Comparison of ENCODE assay signal across 27 cellular contexts in the genomic region with DNA sequence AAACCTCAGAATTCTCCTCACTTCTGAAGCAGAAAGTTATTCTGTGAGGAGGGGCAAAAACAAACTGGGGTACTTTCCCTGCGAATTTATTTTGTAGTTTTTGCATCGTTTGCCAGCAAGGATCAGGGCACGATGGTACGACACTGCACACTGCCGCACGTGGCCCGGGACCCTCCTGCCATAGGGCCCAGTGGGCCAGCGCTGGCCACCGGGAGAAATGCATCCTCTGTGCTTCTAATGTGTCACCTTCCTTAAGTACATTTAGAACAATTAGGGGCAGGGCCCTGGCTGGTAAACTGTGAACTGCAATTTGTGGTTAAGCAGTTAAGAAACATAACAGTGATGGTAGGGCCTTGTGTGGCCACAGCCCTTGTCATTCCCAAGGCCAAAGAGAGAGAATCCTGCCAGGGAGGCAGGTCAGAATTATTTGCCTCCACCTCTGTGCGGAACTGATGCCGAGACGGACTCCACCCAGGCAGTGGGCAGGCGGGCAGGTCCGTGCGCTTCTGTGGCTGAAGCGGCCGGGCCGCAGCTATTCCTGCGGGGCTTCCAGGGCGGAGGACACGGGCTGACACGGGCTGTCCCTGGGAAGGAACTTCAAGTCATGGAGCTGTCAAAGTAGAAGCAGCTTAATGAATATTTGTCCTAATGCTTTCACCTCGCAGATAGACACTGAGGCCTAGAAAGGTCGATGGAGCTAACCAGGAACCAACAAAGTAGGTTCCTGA. TPM values are rescaled to one million over a fixed set of nuclear protein-coding genes. Genes with fewer than 3 reads are reported as not detected.
A peak's percentile ranks its signal among the peaks of the same experiment; 100 is the strongest.
DNase-seq lines count a peak whose midpoint lies in the region; ATAC-seq and TF ChIP-seq lines count a peak whose summit lies in the region.
"Had no signal": no experiment of that assay in that cellular context is flagged by ENCODE, and none has a peak within 500 bp of the region (broad histone marks: within the 10 kb centered on the region; RNA-seq: fewer than 3 reads in every experiment).

No MANE protein-coding gene starts in this region.

- H2AFZ ChIP-seq in H9 (ENCODE audit: low read length) (no peak overlapping the region), OCI-LY1 (ENCODE audit: low read length) (no peak overlapping the region)
- H2AFZ ChIP-seq: neural progenitor cell had no signal

- H3K36me3 Mint-ChIP-seq in H9 (ENCODE audit: insufficient read depth in 1 of 3, low read depth in 3 of 3) (no peaks in the 10 kb centered on the region), endodermal cell (ENCODE audit: low read depth) (no peaks in the 10 kb centered on the region)
- peaks cover 44 to 67% of the 10 kb centered on the region in 2 donors for H3K36me3 Mint-ChIP-seq in stimulated activated naive B cell treated with anti-CD40 and anti-IgM and Interleukin-4, amounts not matched to agents 10 μg/mL and 1 μg/mL and 100 μg/mL, for 72 hours

- no peak overlapping the region for H4K5ac ChIP-seq in H9 (ENCODE audit: insufficient read length, low read depth, low read length)

- peaks cover 13 to 28% of the 10 kb centered on the region in 2 experiments for H3K4me1 Mint-ChIP-seq in H9
- H3K4me1 Mint-ChIP-seq in endodermal cell = peaks cover 7% of the 10 kb centered on the region
- H3K4me1 Mint-ChIP-seq in stimulated activated naive B cell treated with anti-CD40 and anti-IgM and Interleukin-4, amounts not matched to agents 10 μg/mL and 1 μg/mL and 100 μg/mL, for 72 hours = peaks cover 47 to 66% of the 10 kb centered on the region in 2 donors

- no peaks in the 10 kb centered on the region for H3K9me3 ChIP-seq in H9 (ENCODE audit: control insufficient read depth, low read depth, low read length)
- H3K9me3 ChIP-seq in OCI-LY1 (ENCODE audit: low read length) = no peaks in the 10 kb centered on the region
- no peaks in the 10 kb centered on the region for H3K9me3 ChIP-seq in endodermal cell (ENCODE audit: control insufficient read depth, low read length)
- H3K9me3 ChIP-seq: BE2C, SJSA1, thoracic aorta had no signal

- H3K79me1 ChIP-seq in H9 (ENCODE audit: insufficient read depth, low read depth, low read length, poor library complexity, severe bottlenecking) = no peaks in the 10 kb centered on the region

- no peak overlapping the region for H3K14ac ChIP-seq in H9 (ENCODE audit: insufficient read depth, low read length)

- H2BK12ac ChIP-seq in H9 (ENCODE audit: insufficient read length, low read depth, low read length) = no peak overlapping the region

- DNase-seq in H9 = no peak
- no peak for DNase-seq in endodermal cell
- DNase-seq in stimulated activated naive B cell treated with anti-CD40 and anti-IgM and Interleukin-4, amounts not matched to agents 10 μg/mL and 1 μg/mL and 100 μg/mL, for 72 hours = no peak
- no peak for DNase-seq in effector CD8-positive, alpha-beta T cell (lab: John Stamatoyannopoulos, UW)
- DNase-seq: activated CD4-positive, alpha-beta T cell treated with anti-CD3 and anti-CD28 coated beads, Interleukin-2, amount 50 U/mL, for 4 hours; activated naive CD4-positive, alpha-beta T cell treated with Interleukin-2 at 50 U/mL for 16 hours; activated T-cell treated with anti-CD3 and anti-CD28 coated beads, Interleukin-2, amount 50 U/mL, for 48 hours; BE2C; dorsolateral prefrontal cortex; HCEC 1CT; MM.1S; NCI-H146; NCI-H345; NCI-H748 treated with DMSO at 0.1 percent for 48 hours; stimulated activated CD4-positive, alpha-beta T cell treated with anti-CD3 and anti-CD28 coated beads, Interleukin-1b, Interleukin-23, amount 100 ng/mL, for 48 hours; stimulated activated naive CD8-positive, alpha-beta T cell treated with anti-CD3 and anti-CD28 coated beads, Interleukin-15, amount 100 ng/mL, for 72 hours; T-helper 1 cell had no signal

- no peak for ATAC-seq in stimulated activated naive B cell treated with anti-CD40 and anti-IgM and Interleukin-4, amounts not matched to agents 10 μg/mL and 1 μg/mL and 100 μg/mL, for 72 hours (replicated peaks)
- ATAC-seq in GM21717 (IDR thresholded peaks at IDR 0.05; ENCODE audit: unreplicated experiment) = no peak
- no peak for ATAC-seq in SK-N-SH treated with all-trans-retinoic acid at 6 μM for 48 hours
- ATAC-seq: activated CD4-positive, CD25-positive, alpha-beta regulatory T cell treated with anti-CD3 and anti-CD28 coated beads, Interleukin-2, amount 50 U/mL, for 24 hours; right cardiac atrium; stimulated activated naive CD8-positive, alpha-beta T cell treated with anti-CD3 and anti-CD28 coated beads, Interleukin-15, amount 100 ng/mL, for 72 hours had no signal

- H2BK5ac ChIP-seq in H9 (ENCODE audit: insufficient read length, low read length) = no peak overlapping the region

- no peak overlapping the region for H2BK15ac ChIP-seq in H9 (ENCODE audit: low read depth, low read length)

- no CpG with 5 or more reads among the region's 24 CpGs for WGBS in H9 (ENCODE audit: extremely low coverage, insufficient read length, low lambda C conversion rate)
- 92 to 94% methylated on average over 21 to 24 of the region's 24 CpGs for WGBS in endodermal cell (ENCODE audit: insufficient coverage in 1 of 2, insufficient read length in 1 of 2), 2 experiments

- no peaks in the 10 kb centered on the region for H3K27me3 ChIP-seq in H9 (ENCODE audit: insufficient read depth, low read length)
- H3K27me3 ChIP-seq in OCI-LY1 (ENCODE audit: insufficient read depth, low read length) = no peaks in the 10 kb centered on the region
- no peaks in the 10 kb centered on the region for H3K27me3 ChIP-seq in endodermal cell (ENCODE audit: control insufficient read depth, insufficient read depth, low read length, poor library complexity, severe bottlenecking)
- H3K27me3 ChIP-seq: BE2C, dorsolateral prefrontal cortex, neural progenitor cell, SJSA1 had no signal

- H3K27ac Mint-ChIP-seq in H9 (peak overlapping the region in 2 of 3 experiments; percentile 58 to 76; a peak in 3 of 7 replicates), endodermal cell (no peak overlapping the region)
- peak overlapping the region; percentile 90 for H3K27ac Mint-ChIP-seq in stimulated activated naive B cell treated with anti-CD40 and anti-IgM and Interleukin-4, amounts not matched to agents 10 μg/mL and 1 μg/mL and 100 μg/mL, for 72 hours

- H3K27ac ChIP-seq in H9 (ENCODE audit: insufficient read length, low read depth, low read length) = no peak overlapping the region
- peak overlapping the region; percentile 33 for H3K27ac ChIP-seq in OCI-LY1 (ENCODE audit: low read depth, low read length, poor library complexity, severe bottlenecking)
- H3K27ac ChIP-seq in endodermal cell (ENCODE audit: low read depth, low read length) = no peak overlapping the region
- H3K27ac ChIP-seq: dorsolateral prefrontal cortex, epithelial cell of prostate, neural progenitor cell, SJSA1, thoracic aorta had no signal

- H3K9me2 ChIP-seq in OCI-LY1 (ENCODE audit: low read depth, low read length) = no peaks in the 10 kb centered on the region

- no peak overlapping the region for H3K9ac ChIP-seq in H9 (ENCODE audit: extremely low read depth, insufficient read length, low read length)
- H3K9ac ChIP-seq in OCI-LY1 (ENCODE audit: low read length) = no peak overlapping the region
- H3K9ac ChIP-seq in endodermal cell (ENCODE audit: extremely low read depth, low read length, poor library complexity, severe bottlenecking) = no peak overlapping the region
- H3K9ac ChIP-seq: neural progenitor cell had no signal

- no peak overlapping the region for H2BK120ac ChIP-seq in H9 (ENCODE audit: low read depth, low read length, poor library complexity, severe bottlenecking)

- TF ChIP-seq CTCF in H9 (conservative IDR thresholded peaks at IDR 0.05) (no peak), OCI-LY1 (IDR thresholded peaks at IDR 0.05; ENCODE audit: low read length) (no peak), endodermal cell (conservative IDR thresholded peaks at IDR 0.05) (peak; percentile 24)

- no peak overlapping the region for H3T11ph ChIP-seq in H9 (ENCODE audit: low read length)

- H3K18ac ChIP-seq in H9 (ENCODE audit: insufficient read length, low read depth, low read length) = no peak overlapping the region

- H3K36me3 ChIP-seq in OCI-LY1 (ENCODE audit: insufficient read depth, low read length) (no peaks in the 10 kb centered on the region), endodermal cell (ENCODE audit: control insufficient read depth, insufficient read depth, low read length) (no peaks in the 10 kb centered on the region)
- H3K36me3 ChIP-seq: BE2C, neural progenitor cell, SJSA1, thoracic aorta had no signal

- no peak overlapping the region for H3K4me2 ChIP-seq in H9 (ENCODE audit: insufficient read depth, insufficient read length, low read length)
- no peak overlapping the region for H3K4me2 ChIP-seq in OCI-LY1 (ENCODE audit: low read length)
- H3K4me2 ChIP-seq: neural progenitor cell, smooth muscle cell had no signal

- no peaks in the 10 kb centered on the region; the same call in 1 of the 2 replicates for H3K79me2 ChIP-seq in H9 (ENCODE audit: insufficient read depth, low read length)
- peaks cover 15% of the 10 kb centered on the region for H3K79me2 ChIP-seq in OCI-LY1 (ENCODE audit: insufficient read depth, low read length)

- H3K27me3 Mint-ChIP-seq in H9 (ENCODE audit: low read depth) (no peaks in the 10 kb centered on the region), endodermal cell (ENCODE audit: insufficient read depth) (peaks cover 9% of the 10 kb centered on the region)
- H3K27me3 Mint-ChIP-seq in stimulated activated naive B cell treated with anti-CD40 and anti-IgM and Interleukin-4, amounts not matched to agents 10 μg/mL and 1 μg/mL and 100 μg/mL, for 72 hours = peaks cover 5 to 10% of the 10 kb centered on the region in 2 donors
- H3K27me3 Mint-ChIP-seq: stimulated activated naive CD8-positive, alpha-beta T cell treated with anti-CD3 and anti-CD28 coated beads, Interleukin-15, amount 100 ng/mL, for 72 hours had no signal

- H3K9me3 Mint-ChIP-seq in H9 (no peaks in the 10 kb centered on the region; a peak in 1 of 5 replicates), endodermal cell (no peaks in the 10 kb centered on the region)
- peaks cover 3 to 9% of the 10 kb centered on the region in 2 donors for H3K9me3 Mint-ChIP-seq in stimulated activated naive B cell treated with anti-CD40 and anti-IgM and Interleukin-4, amounts not matched to agents 10 μg/mL and 1 μg/mL and 100 μg/mL, for 72 hours
- H3K9me3 Mint-ChIP-seq: stimulated activated naive CD8-positive, alpha-beta T cell treated with anti-CD3 and anti-CD28 coated beads, Interleukin-15, amount 100 ng/mL, for 72 hours had no signal

- H3F3A ChIP-seq in OCI-LY1 (ENCODE audit: insufficient read depth, low read length) = no peaks in the 10 kb centered on the region

- H4K20me1 ChIP-seq in H9 (ENCODE audit: control insufficient read depth, insufficient read depth, insufficient read length) (peaks cover 2% of the 10 kb centered on the region), OCI-LY1 (ENCODE audit: insufficient read depth, low read length) (no peaks in the 10 kb centered on the region)

- no peak overlapping the region for H2BK20ac ChIP-seq in H9 (ENCODE audit: low read depth, low read length, poor library complexity, severe bottlenecking)

- H3K23ac ChIP-seq in H9 (ENCODE audit: insufficient read length, low read depth, low read length) = no peak overlapping the region

- H3K23me2 ChIP-seq in H9 (ENCODE audit: insufficient read length, low read depth, low read length, poor library complexity, severe bottlenecking) = no peaks in the 10 kb centered on the region

- H3K4me3 Mint-ChIP-seq in H9 (no peak overlapping the region), endodermal cell (no peak overlapping the region)
- peak overlapping the region in 1 of 2 donors; percentile 3 for H3K4me3 Mint-ChIP-seq in stimulated activated naive B cell treated with anti-CD40 and anti-IgM and Interleukin-4, amounts not matched to agents 10 μg/mL and 1 μg/mL and 100 μg/mL, for 72 hours
- H3K4me3 Mint-ChIP-seq: neural progenitor cell; stimulated activated naive CD8-positive, alpha-beta T cell treated with anti-CD3 and anti-CD28 coated beads, Interleukin-15, amount 100 ng/mL, for 72 hours had no signal

- H2AK5ac ChIP-seq in H9 (ENCODE audit: insufficient read length, low read length) = no peak overlapping the region

- H4K91ac ChIP-seq in H9 (ENCODE audit: insufficient read length, low read depth, low read length) = no peak overlapping the region

- no peaks in the 10 kb centered on the region; the same call in 1 of the 2 replicates for H3K4me1 ChIP-seq in H9 (ENCODE audit: insufficient read depth, low read length)
- peaks cover 63% of the 10 kb centered on the region for H3K4me1 ChIP-seq in OCI-LY1 (ENCODE audit: insufficient read depth, low read length, severe bottlenecking)
- H3K4me1 ChIP-seq in endodermal cell (ENCODE audit: control insufficient read depth, insufficient read depth, low read length) = peaks cover 5% of the 10 kb centered on the region
- H3K4me1 ChIP-seq: BE2C, neural progenitor cell had no signal

- no peak overlapping the region for H3K56ac ChIP-seq in H9 (ENCODE audit: insufficient read length, low read depth, low read length)

- no peak overlapping the region for H3K4ac ChIP-seq in H9 (ENCODE audit: low read depth, low read length)

- H3K4me3 ChIP-seq in OCI-LY1 (ENCODE audit: low read depth, low read length, poor library complexity, severe bottlenecking) (no peak overlapping the region), endodermal cell (ENCODE audit: low read length) (no peak overlapping the region)
- H3K4me3 ChIP-seq: dorsolateral prefrontal cortex, neural progenitor cell, SJSA1, smooth muscle cell, thoracic aorta had no signal

- no peak overlapping the region for H4K8ac ChIP-seq in H9 (replicated peaks; ENCODE audit: insufficient read length, low read depth, low read length)

RNA-seq across cellular contexts. Expression of gene GPR137B, which starts 12.5 kb away (rescaled TPM):
- total RNA-seq in H9 (2021) (5.9 and 6.6 TPM in 2 replicates), endodermal cell (1 to 10 TPM; 2.8 to 6.7 TPM)
- polyA plus RNA-seq in endodermal cell (2013, experiment 1 of 2) = 14.9 TPM
- 13.4 TPM for polyA plus RNA-seq in endodermal cell (2013, experiment 2 of 2)
